Comparison of ENCODE assay signal across 23 cellular contexts in genomic region chr5:4348919-4349318, GRCh38.
"Had no signal": no experiment of that assay in that cellular context is flagged by ENCODE, and none has a peak within 500 bp of the region (broad histone marks: within the 10 kb centered on the region; RNA-seq: fewer than 3 reads in every experiment).

No MANE protein-coding gene starts in this region.

- ATAC-seq: activated CD8-positive, alpha-beta memory T cell treated with anti-CD3 and anti-CD28 coated beads, Interleukin-2, amount 10 ng/mL, durations not matched to agents 7 days and 5 days; T-cell had no signal

- H3K4me2 ChIP-seq: KMS-11, PC-9 had no signal

- H3K36me3 ChIP-seq: MG63 had no signal

- H3K9me3 ChIP-seq: MG63 had no signal

- H3K4me3 ChIP-seq: MG63, PC-9, SK-N-MC had no signal

- H3K9ac ChIP-seq: KMS-11 had no signal

- H3K27me3 ChIP-seq: MG63 had no signal

- DNase-seq: activated B cell treated with CpG ODN at 0.5 μM for 24 hours; activated CD4-positive, alpha-beta T cell treated with anti-CD3 and anti-CD28 coated beads for 1 hour; activated CD4-positive, alpha-beta T cell treated with anti-CD3 and anti-CD28 coated beads, Interleukin-2, amount 10 ng/mL, durations not matched to agents 24 days and 14 days; activated CD4-positive, alpha-beta T cell treated with anti-CD3 and anti-CD28 coated beads, Interleukin-2, amount 50 U/mL, for 48 hours; activated CD8-positive, alpha-beta memory T cell treated with anti-CD3 and anti-CD28 coated beads, Interleukin-2, amount 10 ng/mL, durations not matched to agents 7 days and 5 days; activated effector memory CD4-positive, alpha-beta T cell treated with Interleukin-2 at 50 U/mL for 16 hours; activated naive CD4-positive, alpha-beta T cell; activated T-cell treated with anti-CD3 and anti-CD28 coated beads, Interleukin-2, amount 50 U/mL, for 24 hours; aorta; central memory CD4-positive, alpha-beta T cell; MG63; NCI-H1105 treated with DMSO at 0.1 percent for 48 hours; NCI-H1436 treated with DMSO at 0.1 percent for 48 hours; NCI-H187; NCI-H2081; NCI-H446; NCI-H524; PC-9; T-cell; T-helper 2 cell; T1000 had no signal

- H3K27ac ChIP-seq: KMS-11, PC-9, SK-N-MC had no signal
